In genomic region chr4:48340905-48341775, GRCh38 we compare ENCODE assay signal across 8 cellular contexts. TPM values are rescaled to one million over a fixed set of nuclear protein-coding genes. Genes with fewer than 3 reads are reported as not detected.
DNase-seq lines count a peak whose midpoint lies in the region; ATAC-seq and TF ChIP-seq lines count a peak whose summit lies in the region.

Gene SLAIN2, plus strand, starts transcription at chr4:48341529. Its CDS starts 211 bp downstream, at chr4:48341740.

- H2BK5ac ChIP-seq in trophoblast cell (ENCODE audit: low read depth, low read length, poor library complexity), result peak within 1 kb of the TSS; percentile 94

- peaks cover 11% of the 10 kb centered on the region for H3K79me2 ChIP-seq in trophoblast cell (ENCODE audit: control insufficient read depth, insufficient read depth, low read length, poor library complexity)

- H3K27ac ChIP-seq in cardiac muscle cell (peak within 1 kb of the TSS; percentile 96), trophoblast cell (ENCODE audit: low read depth, low read length) (peak within 1 kb of the TSS; percentile 97), transverse colon (peak within 1 kb of the TSS; percentile 98 to 99 (median 98))

- H3K4me3 ChIP-seq in adipocyte (ENCODE audit: low read length) (peak within 1 kb of the TSS; percentile 93), cardiac muscle cell (peak within 1 kb of the TSS; percentile 94), trophoblast cell (ENCODE audit: low read depth, low read length) (peak within 1 kb of the TSS; percentile 88), transverse colon (peak within 1 kb of the TSS; percentile 80 to 97 (median 94))

- peak within 1 kb of the TSS; percentile 93 for H4K91ac ChIP-seq in trophoblast cell (ENCODE audit: low read depth, low read length)

- H3K4ac ChIP-seq in trophoblast cell (ENCODE audit: low read depth, low read length), result peak within 1 kb of the TSS; percentile 93

- H2AK5ac ChIP-seq in trophoblast cell (ENCODE audit: low read length), result peak within 1 kb of the TSS; percentile 87

- H3K9ac ChIP-seq in adipocyte (ENCODE audit: low read length), result peak within 1 kb of the TSS; percentile 97
- peak within 1 kb of the TSS; percentile 88 for H3K9ac ChIP-seq in trophoblast cell (ENCODE audit: low read length)

- peak; percentile 88 for DNase-seq in NCI-H1417 treated with DMSO at 0.1 percent for 48 hours (lab: John Stamatoyannopoulos, UW)
- peak; percentile 93 for DNase-seq in SW480 (ENCODE audit: low spot score)
- peak; percentile 99 for DNase-seq in adipocyte (ENCODE audit: low read depth)
- DNase-seq in cardiac muscle cell (ENCODE audit: low read depth in 1 of 2, low spot score in 1 of 2), result peak; percentile 99
- peak; percentile 97 to 98 for DNase-seq in trophoblast cell
- DNase-seq in transverse colon, result peak; percentile 100

- peaks cover 16% of the 10 kb centered on the region for H3K79me1 ChIP-seq in trophoblast cell (ENCODE audit: low read length)

- intact Hi-C loops in transverse colon (cut with DNase I; ENCODE audit: low total_unique reads), result no loop called here

- peak within 1 kb of the TSS; percentile 98 for H4K8ac ChIP-seq in trophoblast cell (ENCODE audit: low read depth, low read length)

- peak within 1 kb of the TSS; percentile 66 for H2BK12ac ChIP-seq in trophoblast cell (ENCODE audit: low read length)

- H3K4me1 ChIP-seq in adipocyte (ENCODE audit: control insufficient read depth, insufficient read depth, low read length) (peaks cover 36% of the 10 kb centered on the region), cardiac muscle cell (ENCODE audit: low read depth) (peaks cover 25% of the 10 kb centered on the region), trophoblast cell (ENCODE audit: control insufficient read depth in 1 of 2, insufficient read depth in 2 of 2, low read length in 2 of 2) (no peaks in the 10 kb centered on the region), transverse colon (peaks cover 9 to 63% (median 36%) of the 10 kb centered on the region in 4 donors)

- H3K18ac ChIP-seq in trophoblast cell (ENCODE audit: low read length), result peak within 1 kb of the TSS; percentile 93

- H3K27me3 ChIP-seq in adipocyte (replicated peaks; ENCODE audit: control insufficient read depth, insufficient read depth, low read length) (no peaks in the 10 kb centered on the region), cardiac muscle cell (no peaks in the 10 kb centered on the region), trophoblast cell (ENCODE audit: insufficient read depth, low read length) (no peaks in the 10 kb centered on the region), transverse colon (no peaks in the 10 kb centered on the region)

- H3K23ac ChIP-seq in trophoblast cell (ENCODE audit: low read length), result no peak within 1 kb of the TSS

- no CpG with 5 or more reads among the region's 89 CpGs for WGBS in trophoblast cell (ENCODE audit: extremely low coverage, insufficient coverage, insufficient read length)
- WGBS in transverse colon (ENCODE audit: low coverage in 1 of 2), 2 donors, result 0% methylated on average over 51 of the region's 89 CpGs; no CpG with 5 or more reads in 1 of the 2 donors

- H2BK120ac ChIP-seq in trophoblast cell (ENCODE audit: insufficient read depth, low read length, poor library complexity), result peak within 1 kb of the TSS; percentile 87

- H3K36me3 ChIP-seq in adipocyte (ENCODE audit: control insufficient read depth, insufficient read depth, low read length, severe bottlenecking) (no peaks in the 10 kb centered on the region), cardiac muscle cell (no peaks in the 10 kb centered on the region), trophoblast cell (ENCODE audit: control insufficient read depth in 1 of 2, insufficient read depth in 2 of 2, low read length in 2 of 2) (no peaks in the 10 kb centered on the region), transverse colon (no peaks in the 10 kb centered on the region)

- H3K4me2 ChIP-seq in trophoblast cell (ENCODE audit: low read length), result peak within 1 kb of the TSS; percentile 94

- TF ChIP-seq POLR2A in transverse colon (IDR thresholded peaks at IDR 0.05), result peak; percentile 92

- TF ChIP-seq EP300 in transverse colon (IDR thresholded peaks at IDR 0.05; ENCODE audit: low read depth), result no peak

- in situ Hi-C loops in transverse colon (cut with MboI; ENCODE audit: low pct_ligation_motif_present in 1 of 4, low pct_unique_long_range_greater_than_20kb in 1 of 4, low sequenced_read_pairs in 3 of 4), result loop anchor here in 2 of 4 donors (25.0 kb wide), 1 partner anchor 446 kb away; the partner anchor contains the start of gene FRYL (in 2 of the 2)

- no peaks in the 10 kb centered on the region for H3K9me3 ChIP-seq in adipocyte (ENCODE audit: control insufficient read depth, low read length)
- no peaks in the 10 kb centered on the region for H3K9me3 ChIP-seq in cardiac muscle cell (ENCODE audit: low read depth)
- no peaks in the 10 kb centered on the region for H3K9me3 ChIP-seq in trophoblast cell (ENCODE audit: insufficient read depth, low read depth, low read length)
- H3K9me3 ChIP-seq in transverse colon, result no peaks in the 10 kb centered on the region

- peak within 1 kb of the TSS; percentile 90 for H4K12ac ChIP-seq in trophoblast cell (ENCODE audit: low read depth, low read length)

- peak within 1 kb of the TSS; percentile 95 for H2AFZ ChIP-seq in trophoblast cell (ENCODE audit: insufficient read depth, low read length, poor library complexity)

- peak; percentile 46 for TF ChIP-seq CTCF in GM12874 (IDR thresholded peaks at IDR 0.05; ENCODE audit: insufficient read depth, low read depth, low read length)
- TF ChIP-seq CTCF in cardiac muscle cell (IDR thresholded peaks at IDR 0.05; ENCODE audit: low read depth, low read length), result peak; percentile 32
- TF ChIP-seq CTCF in transverse colon (IDR thresholded peaks at IDR 0.05), result peak; percentile 30 to 68 (median 46)

- peak; percentile 86 for ATAC-seq in HG02763 (IDR thresholded peaks at IDR 0.05; ENCODE audit: unreplicated experiment)

- H3K14ac ChIP-seq in trophoblast cell (ENCODE audit: low read length), result peak within 1 kb of the TSS; percentile 91

RNA-seq across cellular contexts. Expression of gene SLAIN2, which starts in this region (rescaled TPM):
- total RNA-seq in cardiac muscle cell, result 22.4 and 92.5 TPM in 2 replicates
- 23.8 and 28.4 TPM in 2 replicates for polyA plus RNA-seq in cardiac muscle cell
- polyA plus RNA-seq in trophoblast cell (2013), result 131 and 137 TPM in 2 replicates
- total RNA-seq in transverse colon, result 100 to 1,000 TPM in 1 of 4 donors, 10 to 100 TPM in 3; 28.4 to 355 (median 55.8) TPM

Comparison
In these comparisons a context has a peak if more than half of its experiments do, and no peak if none do; other contexts are left out.
1. Peak in every context shown above with its lines: DNase-seq, ATAC-seq, H3K4me3 ChIP-seq and H3K27ac ChIP-seq.